In the genomic region with DNA sequence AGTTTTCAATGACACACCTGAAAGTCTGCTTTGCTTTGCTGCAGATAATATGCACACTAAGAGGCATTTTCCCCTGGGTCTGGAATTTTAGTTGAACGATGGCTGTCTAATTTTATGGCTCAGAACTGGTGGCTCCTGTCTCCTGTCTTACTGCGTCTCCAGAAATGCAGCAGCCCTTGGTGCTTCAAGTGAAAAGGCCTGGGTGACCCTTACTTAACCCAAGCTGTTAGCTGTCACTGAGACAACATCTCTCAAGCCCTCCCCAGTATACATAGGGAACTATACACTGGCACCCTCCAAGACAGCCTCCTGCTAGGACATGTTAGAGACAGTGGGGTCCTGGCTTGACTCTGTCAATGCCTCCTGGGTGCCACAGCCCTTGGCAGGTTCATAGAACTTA, we compare ENCODE assay signal across 22 cellular contexts. TPM values are rescaled to one million over a fixed set of nuclear protein-coding genes. Genes with fewer than 3 reads are reported as not detected.
"Had no signal": no experiment of that assay in that cellular context is flagged by ENCODE, and none has a peak within 500 bp of the region (broad histone marks: within the 10 kb centered on the region; RNA-seq: fewer than 3 reads in every experiment).

No MANE protein-coding gene starts in this region.

- H3K4me3 Mint-ChIP-seq: natural killer cell; neural crest cell; stimulated activated naive CD8-positive, alpha-beta T cell treated with anti-CD3 and anti-CD28 coated beads, Interleukin-15, amount 100 ng/mL, for 72 hours had no signal

- H3K36me3 Mint-ChIP-seq: natural killer cell had no signal

- ATAC-seq: gastroesophageal sphincter, lower lobe of right lung, natural killer cell had no signal

- H3K27me3 Mint-ChIP-seq: stimulated activated naive CD8-positive, alpha-beta T cell treated with anti-CD3 and anti-CD28 coated beads, Interleukin-15, amount 100 ng/mL, for 72 hours had no signal

- H3K9me3 Mint-ChIP-seq: natural killer cell; neural crest cell; stimulated activated naive CD8-positive, alpha-beta T cell treated with anti-CD3 and anti-CD28 coated beads, Interleukin-15, amount 100 ng/mL, for 72 hours had no signal

- H3K4me1 Mint-ChIP-seq: natural killer cell; stimulated activated naive CD8-positive, alpha-beta T cell treated with anti-CD3 and anti-CD28 coated beads, Interleukin-15, amount 100 ng/mL, for 72 hours had no signal

- DNase-seq: colonic mucosa; dermis blood vessel endothelial cell; effector memory CD4-positive, alpha-beta T cell; foreskin keratinocyte; heart right ventricle; hippocampal formation; kidney glomerular epithelial cell; left colon; left ventricle myocardium superior; lower lobe of right lung; natural killer cell; right lobe of liver; small intestine; stimulated activated CD4-positive, alpha-beta T cell treated with anti-CD3 and anti-CD28 coated beads, Interleukin-15, amount 100 ng/mL, for 24 hours; stimulated activated CD4-positive, alpha-beta T cell treated with anti-CD3 and anti-CD28 coated beads, Interleukin-2, amount 100 ng/mL, for 48 hours; stimulated activated naive CD4-positive, alpha-beta T cell; stimulated activated naive CD8-positive, alpha-beta T cell treated with anti-CD3 and anti-CD28 coated beads, Interleukin-15, amount 100 ng/mL, for 72 hours; transverse colon had no signal

- H3K27ac Mint-ChIP-seq: natural killer cell, progenitor cell of endocrine pancreas had no signal

RNA-seq across cellular contexts. Expression of gene CSNK2A3, which starts 57.6 kb away (rescaled TPM):
- total RNA-seq: endothelial cell of umbilical vein had no signal
